1 cellular context compared by ENCODE assay signal in the genomic region with DNA sequence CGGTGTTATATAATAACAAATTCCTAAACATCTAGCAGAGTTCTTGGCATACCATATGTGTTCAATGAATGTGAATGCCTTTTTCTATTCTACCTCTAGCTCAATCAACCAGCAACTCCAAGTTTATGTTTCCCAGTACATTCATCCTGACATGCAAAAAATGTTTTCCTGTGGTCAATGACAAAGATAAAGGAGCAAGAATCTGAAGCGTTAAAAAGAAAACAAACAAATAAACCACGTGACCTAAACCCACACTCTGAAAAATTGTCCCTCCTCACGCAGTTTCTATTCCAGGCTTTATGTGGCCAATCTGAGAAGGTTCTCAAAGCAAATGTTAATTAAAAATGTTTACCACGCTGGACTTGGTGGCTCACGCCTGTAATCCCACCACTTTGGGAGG.
TF ChIP-seq lines count a peak whose summit lies in the region.

No MANE protein-coding gene starts in this region.

TF ChIP-seq in K562, 482 proteins besides CTCF, POLR2A, EP300 and RAD21 (continued from another document):
- no peak for TF ChIP-seq POLR3G (IDR thresholded peaks at IDR 0.05; ENCODE audit: extremely low read depth, insufficient read length, insufficient replicate concordance)
- no peak for TF ChIP-seq KDM2B (CRISPR knock-in tag; IDR thresholded peaks at IDR 0.05)
- TF ChIP-seq, protein P1, sequence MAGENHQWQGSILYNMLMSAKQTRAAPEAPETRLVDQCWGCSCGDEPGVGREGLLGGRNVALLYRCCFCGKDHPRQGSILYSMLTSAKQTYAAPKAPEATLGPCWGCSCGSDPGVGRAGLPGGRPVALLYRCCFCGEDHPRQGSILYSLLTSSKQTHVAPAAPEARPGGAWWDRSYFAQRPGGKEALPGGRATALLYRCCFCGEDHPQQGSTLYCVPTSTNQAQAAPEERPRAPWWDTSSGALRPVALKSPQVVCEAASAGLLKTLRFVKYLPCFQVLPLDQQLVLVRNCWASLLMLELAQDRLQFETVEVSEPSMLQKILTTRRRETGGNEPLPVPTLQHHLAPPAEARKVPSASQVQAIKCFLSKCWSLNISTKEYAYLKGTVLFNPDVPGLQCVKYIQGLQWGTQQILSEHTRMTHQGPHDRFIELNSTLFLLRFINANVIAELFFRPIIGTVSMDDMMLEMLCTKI (IDR thresholded peaks at IDR 0.05; ENCODE audit: partially characterized antibody) = no peak
- TF ChIP-seq ZNF583 (CRISPR knock-in tag; IDR thresholded peaks at IDR 0.05) = no peak
- TF ChIP-seq, protein P2, sequence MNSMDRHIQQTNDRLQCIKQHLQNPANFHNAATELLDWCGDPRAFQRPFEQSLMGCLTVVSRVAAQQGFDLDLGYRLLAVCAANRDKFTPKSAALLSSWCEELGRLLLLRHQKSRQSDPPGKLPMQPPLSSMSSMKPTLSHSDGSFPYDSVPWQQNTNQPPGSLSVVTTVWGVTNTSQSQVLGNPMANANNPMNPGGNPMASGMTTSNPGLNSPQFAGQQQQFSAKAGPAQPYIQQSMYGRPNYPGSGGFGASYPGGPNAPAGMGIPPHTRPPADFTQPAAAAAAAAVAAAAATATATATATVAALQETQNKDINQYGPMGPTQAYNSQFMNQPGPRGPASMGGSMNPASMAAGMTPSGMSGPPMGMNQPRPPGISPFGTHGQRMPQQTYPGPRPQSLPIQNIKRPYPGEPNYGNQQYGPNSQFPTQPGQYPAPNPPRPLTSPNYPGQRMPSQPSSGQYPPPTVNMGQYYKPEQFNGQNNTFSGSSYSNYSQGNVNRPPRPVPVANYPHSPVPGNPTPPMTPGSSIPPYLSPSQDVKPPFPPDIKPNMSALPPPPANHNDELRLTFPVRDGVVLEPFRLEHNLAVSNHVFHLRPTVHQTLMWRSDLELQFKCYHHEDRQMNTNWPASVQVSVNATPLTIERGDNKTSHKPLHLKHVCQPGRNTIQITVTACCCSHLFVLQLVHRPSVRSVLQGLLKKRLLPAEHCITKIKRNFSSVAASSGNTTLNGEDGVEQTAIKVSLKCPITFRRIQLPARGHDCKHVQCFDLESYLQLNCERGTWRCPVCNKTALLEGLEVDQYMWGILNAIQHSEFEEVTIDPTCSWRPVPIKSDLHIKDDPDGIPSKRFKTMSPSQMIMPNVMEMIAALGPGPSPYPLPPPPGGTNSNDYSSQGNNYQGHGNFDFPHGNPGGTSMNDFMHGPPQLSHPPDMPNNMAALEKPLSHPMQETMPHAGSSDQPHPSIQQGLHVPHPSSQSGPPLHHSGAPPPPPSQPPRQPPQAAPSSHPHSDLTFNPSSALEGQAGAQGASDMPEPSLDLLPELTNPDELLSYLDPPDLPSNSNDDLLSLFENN (IDR thresholded peaks at IDR 0.05; ENCODE audit: low read depth in 2 of 2, low read length in 2 of 2) = no peak
- TF ChIP-seq RAD51 (IDR thresholded peaks at IDR 0.05; ENCODE audit: borderline replicate concordance, low read depth) = peak; percentile 70
- TF ChIP-seq BDP1 (IDR thresholded peaks at IDR 0.05; ENCODE audit: insufficient read depth, insufficient read length) = no peak
- TF ChIP-seq, protein P3, sequence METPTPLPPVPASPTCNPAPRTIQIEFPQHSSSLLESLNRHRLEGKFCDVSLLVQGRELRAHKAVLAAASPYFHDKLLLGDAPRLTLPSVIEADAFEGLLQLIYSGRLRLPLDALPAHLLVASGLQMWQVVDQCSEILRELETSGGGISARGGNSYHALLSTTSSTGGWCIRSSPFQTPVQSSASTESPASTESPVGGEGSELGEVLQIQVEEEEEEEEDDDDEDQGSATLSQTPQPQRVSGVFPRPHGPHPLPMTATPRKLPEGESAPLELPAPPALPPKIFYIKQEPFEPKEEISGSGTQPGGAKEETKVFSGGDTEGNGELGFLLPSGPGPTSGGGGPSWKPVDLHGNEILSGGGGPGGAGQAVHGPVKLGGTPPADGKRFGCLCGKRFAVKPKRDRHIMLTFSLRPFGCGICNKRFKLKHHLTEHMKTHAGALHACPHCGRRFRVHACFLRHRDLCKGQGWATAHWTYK (CRISPR knock-in tag; IDR thresholded peaks at IDR 0.05) = no peak
- no peak for TF ChIP-seq MYBL2 (IDR thresholded peaks at IDR 0.05; ENCODE audit: low read depth)
- TF ChIP-seq MYBL2 (CRISPR knock-in tag; IDR thresholded peaks at IDR 0.05; ENCODE audit: borderline replicate concordance) = no peak
- peak; percentile 23 for TF ChIP-seq CBFA2T2 (conservative IDR thresholded peaks at IDR 0.05)
- no peak for TF ChIP-seq CEBPB (tag; IDR thresholded peaks at IDR 0.05)
- no peak for TF ChIP-seq NR3C1 (CRISPR knock-in tag; IDR thresholded peaks at IDR 0.05)
- TF ChIP-seq, protein P4, sequence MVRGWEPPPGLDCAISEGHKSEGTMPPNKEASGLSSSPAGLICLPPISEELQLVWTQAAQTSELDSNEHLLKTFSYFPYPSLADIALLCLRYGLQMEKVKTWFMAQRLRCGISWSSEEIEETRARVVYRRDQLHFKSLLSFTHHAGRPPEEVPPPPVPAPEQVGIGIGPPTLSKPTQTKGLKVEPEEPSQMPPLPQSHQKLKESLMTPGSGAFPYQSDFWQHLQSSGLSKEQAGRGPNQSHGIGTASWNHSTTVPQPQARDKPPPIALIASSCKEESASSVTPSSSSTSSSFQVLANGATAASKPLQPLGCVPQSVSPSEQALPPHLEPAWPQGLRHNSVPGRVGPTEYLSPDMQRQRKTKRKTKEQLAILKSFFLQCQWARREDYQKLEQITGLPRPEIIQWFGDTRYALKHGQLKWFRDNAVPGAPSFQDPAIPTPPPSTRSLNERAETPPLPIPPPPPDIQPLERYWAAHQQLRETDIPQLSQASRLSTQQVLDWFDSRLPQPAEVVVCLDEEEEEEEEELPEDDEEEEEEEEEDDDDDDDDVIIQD (CRISPR knock-in tag; IDR thresholded peaks at IDR 0.05) = no peak
- TF ChIP-seq ESRRA (IDR thresholded peaks at IDR 0.05; ENCODE audit: borderline replicate concordance, low read depth) = no peak
- TF ChIP-seq, protein P5, sequence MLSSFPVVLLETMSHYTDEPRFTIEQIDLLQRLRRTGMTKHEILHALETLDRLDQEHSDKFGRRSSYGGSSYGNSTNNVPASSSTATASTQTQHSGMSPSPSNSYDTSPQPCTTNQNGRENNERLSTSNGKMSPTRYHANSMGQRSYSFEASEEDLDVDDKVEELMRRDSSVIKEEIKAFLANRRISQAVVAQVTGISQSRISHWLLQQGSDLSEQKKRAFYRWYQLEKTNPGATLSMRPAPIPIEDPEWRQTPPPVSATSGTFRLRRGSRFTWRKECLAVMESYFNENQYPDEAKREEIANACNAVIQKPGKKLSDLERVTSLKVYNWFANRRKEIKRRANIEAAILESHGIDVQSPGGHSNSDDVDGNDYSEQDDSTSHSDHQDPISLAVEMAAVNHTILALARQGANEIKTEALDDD (IDR thresholded peaks at IDR 0.05) = no peak
- TF ChIP-seq BRD9 (IDR thresholded peaks at IDR 0.05; ENCODE audit: low read depth, partially characterized antibody) = no peak
- TF ChIP-seq ILK (tag; IDR thresholded peaks at IDR 0.05; ENCODE audit: borderline replicate concordance, low read depth) = no peak
- TF ChIP-seq, protein P6, sequence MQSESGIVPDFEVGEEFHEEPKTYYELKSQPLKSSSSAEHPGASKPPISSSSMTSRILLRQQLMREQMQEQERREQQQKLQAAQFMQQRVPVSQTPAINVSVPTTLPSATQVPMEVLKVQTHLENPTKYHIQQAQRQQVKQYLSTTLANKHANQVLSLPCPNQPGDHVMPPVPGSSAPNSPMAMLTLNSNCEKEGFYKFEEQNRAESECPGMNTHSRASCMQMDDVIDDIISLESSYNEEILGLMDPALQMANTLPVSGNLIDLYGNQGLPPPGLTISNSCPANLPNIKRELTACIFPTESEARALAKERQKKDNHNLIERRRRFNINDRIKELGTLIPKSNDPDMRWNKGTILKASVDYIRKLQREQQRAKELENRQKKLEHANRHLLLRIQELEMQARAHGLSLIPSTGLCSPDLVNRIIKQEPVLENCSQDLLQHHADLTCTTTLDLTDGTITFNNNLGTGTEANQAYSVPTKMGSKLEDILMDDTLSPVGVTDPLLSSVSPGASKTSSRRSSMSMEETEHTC (IDR thresholded peaks at IDR 0.05) = no peak
- no peak for TF ChIP-seq CHCHD3 (CRISPR knock-in tag; IDR thresholded peaks at IDR 0.05)
- TF ChIP-seq, protein P7, sequence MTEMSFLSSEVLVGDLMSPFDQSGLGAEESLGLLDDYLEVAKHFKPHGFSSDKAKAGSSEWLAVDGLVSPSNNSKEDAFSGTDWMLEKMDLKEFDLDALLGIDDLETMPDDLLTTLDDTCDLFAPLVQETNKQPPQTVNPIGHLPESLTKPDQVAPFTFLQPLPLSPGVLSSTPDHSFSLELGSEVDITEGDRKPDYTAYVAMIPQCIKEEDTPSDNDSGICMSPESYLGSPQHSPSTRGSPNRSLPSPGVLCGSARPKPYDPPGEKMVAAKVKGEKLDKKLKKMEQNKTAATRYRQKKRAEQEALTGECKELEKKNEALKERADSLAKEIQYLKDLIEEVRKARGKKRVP (CRISPR knock-in tag; IDR thresholded peaks at IDR 0.05) = no peak
TF ChIP-seq in K562: peak in this region for 3.
